ENCODE assay signal across 10 cellular contexts in the genomic region with DNA sequence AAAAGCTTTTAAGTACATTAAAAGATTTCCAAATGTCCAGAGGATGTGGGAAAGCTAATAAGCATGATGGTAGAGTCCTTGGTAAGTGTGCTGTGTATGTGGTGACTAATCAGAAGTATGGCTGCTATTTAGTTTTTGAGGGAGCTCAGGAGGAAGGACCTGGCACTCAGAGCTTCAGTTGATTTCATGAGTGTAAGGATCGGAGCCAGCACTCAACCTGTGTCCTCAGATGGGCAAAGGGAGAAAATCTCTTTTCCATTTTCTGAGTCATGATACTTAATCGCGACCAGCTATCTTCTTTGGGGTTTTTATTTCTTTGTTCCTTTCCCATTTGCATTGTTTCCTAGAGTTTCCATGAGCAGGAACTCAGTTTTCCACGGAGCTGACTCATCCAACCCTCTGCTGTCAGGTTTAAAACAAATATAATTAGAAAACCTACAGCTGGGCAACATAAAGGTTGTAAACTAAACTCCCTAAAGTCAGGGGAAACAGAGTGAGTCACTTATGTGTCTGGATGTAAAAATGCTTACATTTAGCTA.
DNase-seq lines count a peak whose midpoint lies in the region; ATAC-seq and TF ChIP-seq lines count a peak whose summit lies in the region.
"Had no signal": no experiment of that assay in that cellular context is flagged by ENCODE, and none has a peak within 500 bp of the region (broad histone marks: within the 10 kb centered on the region; RNA-seq: fewer than 3 reads in every experiment).

No MANE protein-coding gene starts in this region.

- H3K4me1 ChIP-seq in left lung (no peaks in the 10 kb centered on the region), ascending aorta (no peaks in the 10 kb centered on the region)
- H3K4me1 ChIP-seq: adrenal gland had no signal

- peak; percentile 35 for ATAC-seq in left lung

- H3K9me3 ChIP-seq in left lung (no peaks in the 10 kb centered on the region), ascending aorta (no peaks in the 10 kb centered on the region)
- H3K9me3 ChIP-seq: adrenal gland had no signal

- H3K27me3 ChIP-seq in brain microvascular endothelial cell (replicated peaks): no peaks in the 10 kb centered on the region
- H3K27me3 ChIP-seq in left lung: no peaks in the 10 kb centered on the region
- no peaks in the 10 kb centered on the region for H3K27me3 ChIP-seq in ascending aorta
- H3K27me3 ChIP-seq: adrenal gland had no signal

- in situ Hi-C loops in brain microvascular endothelial cell (cut with HindIII; ENCODE audit: low pct_ligation_motif_present, low sequenced_read_pairs): no loop called here

- intact Hi-C loops in left lung (cut with DNase I) (no loop called here), ascending aorta (cut with DNase I) (no loop called here)

- DNase-seq in AG10803 (ENCODE audit: low read depth): peak; percentile 57
- peak; percentile 94 for DNase-seq in HT1080 (ENCODE audit: low read depth)
- DNase-seq in brain microvascular endothelial cell: peak; percentile 25
- no peak for DNase-seq in left lung
- DNase-seq in SHP77 treated with DMSO at 0.1 percent for 48 hours (lab: John Stamatoyannopoulos, UW): no peak
- no peak for DNase-seq in NCI-H526 (lab: John Stamatoyannopoulos, UW)
- no peak for DNase-seq in ascending aorta (ENCODE audit: low spot score in 2 of 2)
- no peak for DNase-seq in activated T-cell treated with anti-CD3 and anti-CD28 coated beads, Interleukin-2, amount 50 U/mL, for 1 hour
- DNase-seq: adrenal gland, hypothalamus had no signal

- H3K36me3 ChIP-seq in brain microvascular endothelial cell (replicated peaks) (no peaks in the 10 kb centered on the region), left lung (peaks cover 0 to 65% of the 10 kb centered on the region in 2 donors), ascending aorta (no peaks in the 10 kb centered on the region)
- H3K36me3 ChIP-seq: adrenal gland had no signal

- H3K4me3 ChIP-seq in AG10803 (ENCODE audit: low read length) (no peak overlapping the region), brain microvascular endothelial cell (ENCODE audit: low read depth, low read length) (no peak overlapping the region), left lung (no peak overlapping the region), ascending aorta (no peak overlapping the region)
- H3K4me3 ChIP-seq: adrenal gland had no signal

- no peak for TF ChIP-seq CTCF in AG10803 (conservative IDR thresholded peaks at IDR 0.05; ENCODE audit: low read length)
- TF ChIP-seq CTCF in brain microvascular endothelial cell (IDR thresholded peaks at IDR 0.05; ENCODE audit: low read depth, low read length, missing control alignments): no peak
- no peak for TF ChIP-seq CTCF in left lung (IDR thresholded peaks at IDR 0.05)
- no peak for TF ChIP-seq CTCF in ascending aorta (IDR thresholded peaks at IDR 0.05)

- H3K27ac ChIP-seq in brain microvascular endothelial cell: peak overlapping the region; percentile 40
- no peak overlapping the region for H3K27ac ChIP-seq in left lung
- no peak overlapping the region for H3K27ac ChIP-seq in ascending aorta
- H3K27ac ChIP-seq: adrenal gland had no signal

Comparison
In these comparisons a context has a peak if more than half of its experiments do, and no peak if none do; other contexts are left out.
1. DNase-seq: peak in AG10803 (single experiment), HT1080 (single experiment) and brain microvascular endothelial cell (single experiment); none in left lung (0 of 2), SHP77 treated with DMSO at 0.1 percent for 48 hours (single experiment), NCI-H526 (0 of 2), ascending aorta (0 of 2) and activated T-cell treated with anti-CD3 and anti-CD28 coated beads, Interleukin-2, amount 50 U/mL, for 1 hour (single experiment).